In the genomic region with DNA sequence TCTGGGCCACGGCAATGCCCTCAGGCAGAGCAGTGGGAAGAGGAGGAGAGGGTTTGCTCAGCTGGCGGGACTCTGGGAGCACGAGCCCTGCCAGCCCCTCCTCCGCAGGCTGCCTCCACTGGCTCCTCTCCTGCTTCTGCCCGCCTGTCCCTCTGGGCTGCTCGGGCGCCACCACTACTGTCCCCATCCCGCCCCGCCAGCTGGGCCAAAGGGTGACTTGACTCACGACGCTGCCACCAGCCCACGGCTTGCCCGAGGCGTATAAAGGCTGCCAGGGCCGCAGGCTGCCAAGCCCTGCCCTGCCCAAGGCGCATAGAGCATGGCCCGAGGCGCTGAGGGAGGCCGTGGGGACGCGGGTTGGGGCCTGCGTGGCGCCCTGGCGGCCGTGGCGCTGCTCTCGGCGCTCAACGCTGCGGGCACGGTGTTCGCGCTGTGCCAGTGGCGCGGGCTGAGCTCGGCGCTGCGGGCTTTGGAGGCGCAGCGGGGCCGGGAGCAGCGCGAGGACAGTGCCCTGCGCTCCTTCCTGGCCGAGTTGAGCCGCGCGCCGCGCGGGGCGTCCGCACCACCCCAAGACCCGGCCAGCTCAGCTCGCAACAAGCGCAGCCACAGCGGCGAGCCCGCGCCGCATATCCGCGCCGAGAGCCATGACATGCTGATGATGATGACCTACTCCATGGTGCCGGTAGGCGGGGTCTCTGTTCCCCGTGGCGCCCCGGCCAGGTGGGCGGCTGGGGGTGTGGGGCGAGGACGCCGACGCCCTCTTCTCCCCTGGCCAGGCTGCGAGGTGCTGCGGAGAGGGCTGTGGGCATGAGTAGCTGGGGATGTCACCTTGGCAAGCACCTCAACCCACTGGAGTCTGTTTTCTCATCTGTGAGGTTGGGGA, we compare ENCODE assay signal across 8 cellular contexts. TPM values are rescaled to one million over a fixed set of nuclear protein-coding genes. Genes with fewer than 3 reads are reported as not detected.
A peak's percentile ranks its signal among the peaks of the same experiment; 100 is the strongest.
DNase-seq lines count a peak whose midpoint lies in the region; ATAC-seq, FAIRE-seq and TF ChIP-seq lines count a peak whose summit lies in the region.

TSS of gene GLDN (plus strand) at position 290 of the 883 bp plus-strand sequence. CDS start at position 320, 30 bp downstream.

- ATAC-seq in HG02642 (IDR thresholded peaks at IDR 0.05; ENCODE audit: poor library complexity, unreplicated experiment), result no peak
- ATAC-seq in HG02852 (IDR thresholded peaks at IDR 0.05; ENCODE audit: unreplicated experiment), result no peak
- no peak for ATAC-seq in activated CD4-positive, CD25-positive, alpha-beta regulatory T cell treated with anti-CD3 and anti-CD28 coated beads, Interleukin-2, amount 50 U/mL, for 24 hours

- peaks cover 12% of the 10 kb centered on the region for H3K4me1 Mint-ChIP-seq in nephron progenitor cell

- peak within 1 kb of the TSS; percentile 74 for H3K4me3 Mint-ChIP-seq in nephron progenitor cell

- no peak within 1 kb of the TSS for H3K27ac Mint-ChIP-seq in nephron progenitor cell

- H3K9me3 Mint-ChIP-seq in nephron progenitor cell, result peaks cover 4% of the 10 kb centered on the region

- no peaks in the 10 kb centered on the region for H3K36me3 Mint-ChIP-seq in nephron progenitor cell (ENCODE audit: low read depth)

- TF ChIP-seq CTCF in nephron progenitor cell (IDR thresholded peaks at IDR 0.05), result no peak

- peak in 12 of 14 donors; percentile 31 to 83 (median 66) for DNase-seq in C1 segment of cervical spinal cord (lab: John Stamatoyannopoulos, UW)
- peak; percentile 34 for DNase-seq in NCI-H526 treated with DMSO at 0.1 percent for 48 hours (lab: John Stamatoyannopoulos, UW)
- peak; percentile 55 to 59 for DNase-seq in frontal cortex (ENCODE audit: low spot score in 2 of 2)
- DNase-seq in nephron progenitor cell, result peak; percentile 68
- no peak for DNase-seq in activated CD4-positive, alpha-beta T cell treated with anti-CD3 and anti-CD28 coated beads for 48 hours

- peaks cover 73% of the 10 kb centered on the region for H3K27me3 Mint-ChIP-seq in nephron progenitor cell (ENCODE audit: low read depth, poor library complexity)

- no peak for FAIRE-seq in frontal cortex (lab: Jason Lieb, UNC)

RNA-seq across cellular contexts. Expression of gene GLDN, which starts in this region (rescaled TPM):
- 2.0 TPM for total RNA-seq in frontal cortex
